Comparison of ENCODE assay signal across 31 cellular contexts in the genomic region with DNA sequence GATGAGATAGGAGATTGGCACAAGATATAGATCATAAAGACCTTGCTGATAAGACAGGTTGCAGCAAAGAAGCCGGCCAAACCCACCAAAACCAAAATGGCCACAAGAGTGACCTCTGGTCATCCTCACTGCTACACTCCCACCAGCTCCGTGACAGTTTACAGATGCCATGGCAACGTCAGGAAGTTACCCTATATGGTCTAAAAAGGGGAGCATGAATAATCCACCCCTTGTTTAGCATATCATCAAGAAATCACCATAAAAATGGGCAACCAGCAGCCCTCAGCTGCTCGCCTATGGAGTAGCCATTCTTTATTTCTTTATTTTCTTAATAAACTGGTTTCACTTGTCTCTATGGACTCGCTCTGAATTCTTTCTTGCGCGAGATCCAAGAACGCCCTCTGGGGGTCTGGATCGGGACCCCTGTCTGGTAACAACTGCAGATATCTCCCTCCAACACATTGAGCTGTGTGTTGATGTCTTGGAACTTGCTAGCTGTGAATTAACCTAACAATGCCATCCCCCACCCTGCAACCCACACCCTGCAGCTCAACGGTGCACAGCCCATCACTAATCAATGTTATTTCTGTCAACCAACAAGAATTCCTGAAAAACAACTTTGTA. TPM values are rescaled to one million over a fixed set of nuclear protein-coding genes. Genes with fewer than 3 reads are reported as not detected.
A peak's percentile ranks its signal among the peaks of the same experiment; 100 is the strongest.
DNase-seq lines count a peak whose midpoint lies in the region; ATAC-seq and TF ChIP-seq lines count a peak whose summit lies in the region.
"Had no signal": no experiment of that assay in that cellular context is flagged by ENCODE, and none has a peak within 500 bp of the region (broad histone marks: within the 10 kb centered on the region; RNA-seq: fewer than 3 reads in every experiment).

No MANE protein-coding gene starts in this region.

- H3K9me3 ChIP-seq in CD4-positive, CD25-positive, alpha-beta regulatory T cell (ENCODE audit: control insufficient read depth in 2 of 2, low read length in 2 of 2) = peaks cover 4% of the 10 kb centered on the region in 2 experiments
- H3K9me3 ChIP-seq in HUES48 (ENCODE audit: control insufficient read depth, insufficient read depth, low read length) (peaks cover 32% of the 10 kb centered on the region), lower lobe of right lung (peaks cover 9% of the 10 kb centered on the region)
- H3K9me3 ChIP-seq: prostate gland, sigmoid colon had no signal

- no peak overlapping the region for H3K27ac ChIP-seq in CD4-positive, CD25-positive, alpha-beta regulatory T cell (ENCODE audit: insufficient read depth, low read length, poor library complexity, severe bottlenecking)
- peak overlapping the region; percentile 62 for H3K27ac ChIP-seq in HUES48 (ENCODE audit: low read depth, low read length)
- no peak overlapping the region for H3K27ac ChIP-seq in lower lobe of right lung
- H3K27ac ChIP-seq: BLaER1, brain microvascular endothelial cell, heart right ventricle, prostate gland, sigmoid colon, WERI-Rb-1 had no signal

- H3K36me3 ChIP-seq in CD4-positive, CD25-positive, alpha-beta regulatory T cell (ENCODE audit: control insufficient read depth, insufficient read depth, low read length) = no peaks in the 10 kb centered on the region
- H3K36me3 ChIP-seq in HUES48 (ENCODE audit: control insufficient read depth, insufficient read depth, low read length) (no peaks in the 10 kb centered on the region), lower lobe of right lung (no peaks in the 10 kb centered on the region)
- H3K36me3 ChIP-seq: brain microvascular endothelial cell, heart right ventricle, prostate gland, sigmoid colon, WERI-Rb-1 had no signal

- H3K9ac ChIP-seq in HUES48 (ENCODE audit: low read depth, low read length) = no peak overlapping the region
- H3K9ac ChIP-seq: BLaER1 had no signal

- H3K9me3 Mint-ChIP-seq in CD4-positive, CD25-positive, alpha-beta regulatory T cell = peaks cover 0 to 3% (median 0%) of the 10 kb centered on the region in 7 donors
- H3K9me3 Mint-ChIP-seq: memory B cell; stimulated activated effector memory CD8-positive, alpha-beta T cell treated with anti-CD3 and anti-CD28 coated beads, Interleukin-12 subunit alpha, Interleukin-12 subunit beta, amount 100 ng/mL, for 72 hours had no signal

- H3K4me3 Mint-ChIP-seq in CD4-positive, CD25-positive, alpha-beta regulatory T cell = peak overlapping the region in 3 of 4 donors; percentile 16 to 61 (median 48)
- H3K4me3 Mint-ChIP-seq: activated naive CD4-positive, alpha-beta T cell treated with anti-CD3 and anti-CD28 coated beads, Interleukin-2, amount 10 ng/mL, durations not matched to agents 7 days and 5 days; activated T-cell treated with anti-CD3 and anti-CD28 coated beads, Interleukin-2, amount 50 U/mL, for 72 hours; immature natural killer cell; memory B cell; stimulated activated effector memory CD8-positive, alpha-beta T cell treated with anti-CD3 and anti-CD28 coated beads, Interleukin-12 subunit alpha, Interleukin-12 subunit beta, amount 100 ng/mL, for 72 hours had no signal

- H3K4me1 Mint-ChIP-seq in CD4-positive, CD25-positive, alpha-beta regulatory T cell = peaks cover 0 to 8% (median 1%) of the 10 kb centered on the region in 4 donors

- no peak overlapping the region for H3K27ac Mint-ChIP-seq in CD4-positive, CD25-positive, alpha-beta regulatory T cell
- H3K27ac Mint-ChIP-seq: activated T-cell treated with anti-CD3 and anti-CD28 coated beads, Interleukin-2, amount 50 U/mL, for 72 hours; immature natural killer cell; memory B cell; stimulated activated effector memory CD8-positive, alpha-beta T cell treated with anti-CD3 and anti-CD28 coated beads, Interleukin-12 subunit alpha, Interleukin-12 subunit beta, amount 100 ng/mL, for 72 hours had no signal

- no peaks in the 10 kb centered on the region for H3K36me3 Mint-ChIP-seq in CD4-positive, CD25-positive, alpha-beta regulatory T cell
- H3K36me3 Mint-ChIP-seq: immature natural killer cell; memory B cell; stimulated activated effector memory CD8-positive, alpha-beta T cell treated with anti-CD3 and anti-CD28 coated beads, Interleukin-12 subunit alpha, Interleukin-12 subunit beta, amount 100 ng/mL, for 72 hours had no signal

- no peaks in the 10 kb centered on the region for H3K27me3 ChIP-seq in CD4-positive, CD25-positive, alpha-beta regulatory T cell (ENCODE audit: control insufficient read depth, insufficient read depth, low read length)
- H3K27me3 ChIP-seq in HUES48 (ENCODE audit: control insufficient read depth, insufficient read depth, low read length) = no peaks in the 10 kb centered on the region
- no peaks in the 10 kb centered on the region for H3K27me3 ChIP-seq in lower lobe of right lung (ENCODE audit: low read depth)
- H3K27me3 ChIP-seq: BLaER1, brain microvascular endothelial cell, heart right ventricle, sigmoid colon had no signal

- intact Hi-C loops in lower lobe of right lung (cut with DNase I) = no loop called here

- ATAC-seq in CD4-positive, CD25-positive, alpha-beta regulatory T cell (ENCODE audit: low read depth in 2 of 2) = no peak
- ATAC-seq in lower lobe of right lung (no peak), GM19397 (IDR thresholded peaks at IDR 0.05; ENCODE audit: unreplicated experiment) (no peak)
- ATAC-seq: activated T-cell treated with anti-CD3 and anti-CD28 coated beads, Interleukin-2, amount 50 U/mL, for 72 hours; heart right ventricle; stimulated activated effector memory CD8-positive, alpha-beta T cell treated with anti-CD3 and anti-CD28 coated beads, Interleukin-12 subunit alpha, Interleukin-12 subunit beta, amount 100 ng/mL, for 72 hours had no signal

- no peak for DNase-seq in CD4-positive, CD25-positive, alpha-beta regulatory T cell
- DNase-seq in choroid plexus epithelial cell (ENCODE audit: low read depth) = no peak
- DNase-seq in lower lobe of right lung = peak; percentile 1
- DNase-seq in NCI-H226 = no peak
- DNase-seq in GDM1 (lab: John Stamatoyannopoulos, UW) = no peak
- no peak for DNase-seq in stimulated activated naive CD4-positive, alpha-beta T cell treated with Interleukin-2 at 50 U/mL for 16 hours (lab: John Stamatoyannopoulos, UW)
- DNase-seq: activated naive CD4-positive, alpha-beta T cell treated with anti-CD3 and anti-CD28 coated beads, Interleukin-2, amount 10 ng/mL, durations not matched to agents 7 days and 5 days; activated T-cell treated with anti-CD3 and anti-CD28 coated beads, Interleukin-2, amount 50 U/mL, for 72 hours; amniotic stem cell; brain microvascular endothelial cell; COR-L47; DMS79; effector CD8-positive, alpha-beta T cell; heart right ventricle; immature natural killer cell; KG1; MM.1S; NCI-H2029; NCI-H2227 treated with DMSO at 0.1 percent for 48 hours; NCI-H69; OCI-M1; stimulated activated CD4-positive, alpha-beta T cell treated with anti-CD3 and anti-CD28 coated beads, Interleukin-4, amount 100 ng/mL, for 24 hours; WERI-Rb-1 had no signal

- H3K27me3 Mint-ChIP-seq in CD4-positive, CD25-positive, alpha-beta regulatory T cell = no peaks in the 10 kb centered on the region
- H3K27me3 Mint-ChIP-seq: memory B cell had no signal

- TF ChIP-seq CTCF in choroid plexus epithelial cell (conservative IDR thresholded peaks at IDR 0.05; ENCODE audit: low read depth, low read length) (peak; percentile 24), lower lobe of right lung (IDR thresholded peaks at IDR 0.05) (no peak)

- H3K4me3 ChIP-seq in CD4-positive, CD25-positive, alpha-beta regulatory T cell (ENCODE audit: low read depth, low read length) = no peak overlapping the region
- H3K4me3 ChIP-seq in HUES48 (ENCODE audit: low read depth, low read length) (no peak overlapping the region; the same call in 1 of the 2 replicates), choroid plexus epithelial cell (ENCODE audit: low read depth, low read length) (no peak overlapping the region), lower lobe of right lung (no peak overlapping the region)
- H3K4me3 ChIP-seq: BLaER1, heart right ventricle, prostate gland, sigmoid colon had no signal

- H3K4me1 ChIP-seq in CD4-positive, CD25-positive, alpha-beta regulatory T cell (ENCODE audit: control insufficient read depth, insufficient read depth, low read length, poor library complexity, severe bottlenecking) = peaks cover 11% of the 10 kb centered on the region
- H3K4me1 ChIP-seq in HUES48 (ENCODE audit: control insufficient read depth, insufficient read depth, low read length) = peaks cover 16% of the 10 kb centered on the region
- H3K4me1 ChIP-seq in lower lobe of right lung = peaks cover 10% of the 10 kb centered on the region
- H3K4me1 ChIP-seq: prostate gland had no signal

RNA-seq across cellular contexts. Expression of a gene that starts 27.1 kb away (rescaled TPM):
- not detected for total RNA-seq in CD4-positive, CD25-positive, alpha-beta regulatory T cell
- under 1 TPM in 3 of 4 donors, not detected in 1; 0.29 to 0.52 (median 0.44) TPM for polyA plus RNA-seq in CD4-positive, CD25-positive, alpha-beta regulatory T cell
- total RNA-seq in lower lobe of right lung = 4.2 TPM
- total RNA-seq: T-helper 2 cell treated with Interferon-gamma antibody and Interleukin-4, amounts not matched to agents 100 ng/mL and 5 ng/mL, for 36 hours had no signal
